1 cellular context compared by ENCODE assay signal in the genomic region with DNA sequence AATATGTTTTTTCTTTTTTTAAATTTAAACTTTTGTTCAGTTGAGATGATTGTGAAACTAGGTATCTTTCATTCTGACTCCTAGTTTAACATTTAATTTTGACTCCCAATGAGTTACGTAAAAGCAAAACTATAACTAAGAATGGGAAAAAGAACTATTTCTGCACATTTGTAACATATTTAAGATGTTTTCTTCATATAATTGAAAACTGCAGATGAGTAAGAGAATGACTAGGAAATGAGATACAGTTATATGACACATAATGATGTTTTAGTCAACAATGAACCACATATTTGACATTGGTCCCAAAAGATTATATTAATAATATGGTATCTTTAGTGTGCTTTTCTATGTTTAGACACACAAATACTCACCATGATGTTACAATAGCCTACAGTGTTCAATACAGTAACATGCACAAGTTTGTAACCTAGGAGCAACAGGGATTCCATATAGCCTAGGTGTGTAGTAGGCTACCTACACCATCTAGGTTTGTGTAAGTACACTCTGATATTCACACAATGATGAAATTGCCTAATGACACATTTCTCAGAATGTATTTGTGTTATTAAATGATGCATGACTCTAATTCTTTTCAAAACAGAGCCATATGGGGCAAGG.
TF ChIP-seq lines count a peak whose summit lies in the region.

No MANE protein-coding gene starts in this region.

TF ChIP-seq in IMR-90, 13 proteins besides CTCF, POLR2A, EP300 and RAD21 (continued from another document):
- TF ChIP-seq, protein P1, sequence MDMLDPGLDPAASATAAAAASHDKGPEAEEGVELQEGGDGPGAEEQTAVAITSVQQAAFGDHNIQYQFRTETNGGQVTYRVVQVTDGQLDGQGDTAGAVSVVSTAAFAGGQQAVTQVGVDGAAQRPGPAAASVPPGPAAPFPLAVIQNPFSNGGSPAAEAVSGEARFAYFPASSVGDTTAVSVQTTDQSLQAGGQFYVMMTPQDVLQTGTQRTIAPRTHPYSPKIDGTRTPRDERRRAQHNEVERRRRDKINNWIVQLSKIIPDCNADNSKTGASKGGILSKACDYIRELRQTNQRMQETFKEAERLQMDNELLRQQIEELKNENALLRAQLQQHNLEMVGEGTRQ (IDR thresholded peaks at IDR 0.05; ENCODE audit: low read depth, low read length) = no peak
- TF ChIP-seq CHD1 (IDR thresholded peaks at IDR 0.05; ENCODE audit: low read depth, low read length) (no peak), NFE2L2 (IDR thresholded peaks at IDR 0.05; ENCODE audit: low read depth, low read length) (no peak), CEBPB (IDR thresholded peaks at IDR 0.05; ENCODE audit: low read depth, low read length) (no peak), MAZ (IDR thresholded peaks at IDR 0.05; ENCODE audit: borderline replicate concordance, low read depth, low read length) (no peak), BHLHE40 (IDR thresholded peaks at IDR 0.05; ENCODE audit: low read depth, low read length) (no peak), MAFK (IDR thresholded peaks at IDR 0.05; ENCODE audit: low read depth, low read length) (no peak), FOS (IDR thresholded peaks at IDR 0.05; ENCODE audit: low read depth, low read length) (no peak), RFX5 (IDR thresholded peaks at IDR 0.05; ENCODE audit: low read depth, low read length) (no peak), MXI1 (IDR thresholded peaks at IDR 0.05; ENCODE audit: borderline replicate concordance, low read depth, low read length) (no peak), RCOR1 (IDR thresholded peaks at IDR 0.05; ENCODE audit: insufficient replicate concordance, low read length) (no peak)
- TF ChIP-seq, protein P2, sequence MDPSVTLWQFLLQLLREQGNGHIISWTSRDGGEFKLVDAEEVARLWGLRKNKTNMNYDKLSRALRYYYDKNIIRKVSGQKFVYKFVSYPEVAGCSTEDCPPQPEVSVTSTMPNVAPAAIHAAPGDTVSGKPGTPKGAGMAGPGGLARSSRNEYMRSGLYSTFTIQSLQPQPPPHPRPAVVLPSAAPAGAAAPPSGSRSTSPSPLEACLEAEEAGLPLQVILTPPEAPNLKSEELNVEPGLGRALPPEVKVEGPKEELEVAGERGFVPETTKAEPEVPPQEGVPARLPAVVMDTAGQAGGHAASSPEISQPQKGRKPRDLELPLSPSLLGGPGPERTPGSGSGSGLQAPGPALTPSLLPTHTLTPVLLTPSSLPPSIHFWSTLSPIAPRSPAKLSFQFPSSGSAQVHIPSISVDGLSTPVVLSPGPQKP (IDR thresholded peaks at IDR 0.05; ENCODE audit: borderline replicate concordance, low read depth, low read length) = no peak
